8 cellular contexts compared by ENCODE assay signal in genomic region chr9:129752915-129753724, GRCh38. TPM values are rescaled to one million over a fixed set of nuclear protein-coding genes. Genes with fewer than 3 reads are reported as not detected.
DNase-seq lines count a peak whose midpoint lies in the region; ATAC-seq and TF ChIP-seq lines count a peak whose summit lies in the region.

PTGES (minus strand) TSS chr9:129753042; CDS start chr9:129753012, 30 bp downstream.

- H3K9me3 ChIP-seq in RWPE2 (ENCODE audit: severe bottlenecking) (no peaks in the 10 kb centered on the region), adipocyte (ENCODE audit: control insufficient read depth, low read length) (no peaks in the 10 kb centered on the region), heart right ventricle (no peaks in the 10 kb centered on the region)

- H3K27me3 ChIP-seq in RWPE2 (ENCODE audit: insufficient read depth, poor library complexity, severe bottlenecking) (no peaks in the 10 kb centered on the region), adipocyte (replicated peaks; ENCODE audit: control insufficient read depth, insufficient read depth, low read length) (no peaks in the 10 kb centered on the region), heart right ventricle (peaks cover 0 to 17% (median 9%) of the 10 kb centered on the region in 7 donors)

- ATAC-seq in RWPE2 (ENCODE audit: low read depth) = peak; percentile 71
- ATAC-seq in heart right ventricle = peak; percentile 87 to 94 (median 90)
- no peak for ATAC-seq in GM21737 (IDR thresholded peaks at IDR 0.05; ENCODE audit: unreplicated experiment)
- ATAC-seq in HG02870 (IDR thresholded peaks at IDR 0.05; ENCODE audit: unreplicated experiment) = no peak

- H3K27ac ChIP-seq in RWPE2 (ENCODE audit: poor library complexity, severe bottlenecking) (peak within 1 kb of the TSS; percentile 74), heart right ventricle (peak within 1 kb of the TSS in 2 of 10 donors; percentile 29 to 53)

- H3K9ac ChIP-seq in adipocyte (ENCODE audit: low read length) = peak within 1 kb of the TSS; percentile 91

- H3K36me3 ChIP-seq in RWPE2 (ENCODE audit: low read depth) (no peaks in the 10 kb centered on the region), adipocyte (ENCODE audit: control insufficient read depth, insufficient read depth, low read length, severe bottlenecking) (no peaks in the 10 kb centered on the region), heart right ventricle (no peaks in the 10 kb centered on the region)

- DNase-seq in stimulated activated naive CD4-positive, alpha-beta T cell (lab: John Stamatoyannopoulos, UW) = peak; percentile 13 to 61 (median 39)
- no peak for DNase-seq in stimulated activated naive CD4-positive, alpha-beta T cell treated with Interleukin-2 at 50 U/mL for 16 hours (lab: John Stamatoyannopoulos, UW)
- DNase-seq in RWPE2 (ENCODE audit: low spot score) (peak; percentile 82), adipocyte (ENCODE audit: low read depth) (peak; percentile 93), heart right ventricle (peak; percentile 47 to 77), retinal pigment epithelial cell (ENCODE audit: low read depth) (no peak)

- H3K4me3 ChIP-seq in RWPE2 (ENCODE audit: severe bottlenecking) (peak within 1 kb of the TSS; percentile 28), adipocyte (ENCODE audit: low read length) (peak within 1 kb of the TSS; percentile 90), heart right ventricle (peak within 1 kb of the TSS in 9 of 10 donors; percentile 20 to 58 (median 44)), retinal pigment epithelial cell (ENCODE audit: low read length) (peak within 1 kb of the TSS; percentile 60)

- peaks cover 40% of the 10 kb centered on the region for H3K4me1 ChIP-seq in RWPE2 (ENCODE audit: insufficient read depth, poor library complexity, severe bottlenecking)
- H3K4me1 ChIP-seq in adipocyte (ENCODE audit: control insufficient read depth, insufficient read depth, low read length) = peaks cover 51% of the 10 kb centered on the region
- H3K4me1 ChIP-seq in heart right ventricle = peaks cover 2 to 30% (median 17%) of the 10 kb centered on the region in 9 donors

- whole genome bisulfite sequencing in heart right ventricle, 2 donors = 18 to 19% methylated on average over 22 of the region's 22 CpGs

- no peak for TF ChIP-seq CTCF in RWPE2 (IDR thresholded peaks at IDR 0.05; ENCODE audit: poor library complexity, severe bottlenecking)
- no peak for TF ChIP-seq CTCF in heart right ventricle (IDR thresholded peaks at IDR 0.05)
- TF ChIP-seq CTCF in retinal pigment epithelial cell (conservative IDR thresholded peaks at IDR 0.05; ENCODE audit: low read depth, low read length) = no peak

- intact Hi-C loops in heart right ventricle (cut with DNase I) = no loop called here

RNA-seq across cellular contexts. Expression of gene PTGES, which starts in this region (rescaled TPM):
- 1 to 10 TPM in 5 of 10 donors, under 1 TPM in 5; 0.15 to 3.6 (median 1.1) TPM for total RNA-seq in heart right ventricle
- 1 to 10 TPM; 2.6 to 5.7 TPM for polyA plus RNA-seq in heart right ventricle

Comparison
In these comparisons a context has a peak if more than half of its experiments do, and no peak if none do; other contexts are left out.
1. DNase-seq: peak in stimulated activated naive CD4-positive, alpha-beta T cell (6 of 6), RWPE2 (single experiment), adipocyte (single experiment) and heart right ventricle (2 of 2); none in stimulated activated naive CD4-positive, alpha-beta T cell treated with Interleukin-2 at 50 U/mL for 16 hours (single experiment) and retinal pigment epithelial cell (single experiment).
2. ATAC-seq: peak in RWPE2 (single experiment) and heart right ventricle (8 of 8); none in GM21737 (single experiment) and HG02870 (single experiment).
3. H3K4me3 ChIP-seq: peak in every context shown above with its lines; median percentile 90 in adipocyte; 60 in retinal pigment epithelial cell; 44 in heart right ventricle; 28 in RWPE2.